8 cellular contexts compared by ENCODE assay signal in the genomic region with DNA sequence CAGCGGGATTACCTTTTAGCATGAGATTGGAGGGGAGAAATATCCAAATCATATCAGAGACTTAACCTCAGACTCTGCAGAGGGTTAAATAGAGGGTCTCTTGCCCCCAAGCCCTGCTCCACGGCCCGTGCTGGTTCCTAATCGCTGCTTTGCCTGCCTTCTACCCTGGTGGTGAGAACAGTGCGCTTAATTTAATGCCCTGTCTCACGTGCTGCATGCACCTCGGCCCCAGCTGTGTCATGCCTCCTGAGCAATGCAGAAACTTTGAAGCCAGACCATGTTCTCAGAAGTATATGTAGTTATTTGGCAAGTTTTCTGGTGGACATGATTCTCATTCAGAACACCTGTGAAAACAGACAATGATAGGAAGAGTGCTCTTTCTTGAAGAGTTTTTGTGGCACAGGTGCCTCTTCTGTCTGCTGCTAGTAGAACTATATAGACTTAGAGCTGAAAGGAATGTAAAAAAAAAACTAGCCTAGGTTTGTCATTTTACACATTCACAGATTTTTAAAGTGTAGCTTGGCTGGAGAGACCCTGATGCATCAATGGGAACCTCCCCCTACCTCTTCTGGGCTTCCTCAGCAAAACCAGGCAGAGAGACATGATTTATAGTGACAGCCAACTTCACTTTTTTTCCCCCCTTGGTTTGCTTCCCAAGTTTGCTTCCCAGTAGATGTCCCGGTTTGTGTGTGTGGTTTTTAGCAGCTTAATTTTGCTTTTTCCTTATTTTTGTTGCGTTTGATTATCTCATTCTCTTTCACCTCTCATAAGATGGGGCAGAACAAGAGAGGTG. TPM values are rescaled to one million over a fixed set of nuclear protein-coding genes. Genes with fewer than 3 reads are reported as not detected.
DNase-seq lines count a peak whose midpoint lies in the region; ATAC-seq, FAIRE-seq and TF ChIP-seq lines count a peak whose summit lies in the region.

No MANE protein-coding gene starts in this region.

- TF ChIP-seq CTCF in A549 (IDR thresholded peaks at IDR 0.05) (no peak), GM13976 (IDR thresholded peaks at IDR 0.05; ENCODE audit: borderline replicate concordance, control extremely low read depth, extremely low read depth, insufficient read depth, missing control alignments) (no peak)

- peak overlapping the region; percentile 17 to 96; a peak in 4 of 6 replicates for H3K27ac ChIP-seq in A549
- no peak overlapping the region for H3K27ac ChIP-seq in iPS-18a (ENCODE audit: low read length)

- H3K9me3 ChIP-seq in A549 (no peaks in the 10 kb centered on the region), iPS-18a (ENCODE audit: control insufficient read depth, low read depth, low read length) (no peaks in the 10 kb centered on the region)

- peak; percentile 17 to 46 for DNase-seq in A549 (ENCODE audit: low read depth in 1 of 2, low spot score in 1 of 2)
- peak; percentile 46 for DNase-seq in GM13976 (ENCODE audit: low spot score)
- DNase-seq in NCI-H82 (lab: John Stamatoyannopoulos, UW), result peak; percentile 43
- DNase-seq in activated effector memory CD4-positive, alpha-beta T cell treated with Interleukin-2 at 50 U/mL for 16 hours, result peak; percentile 35
- peak; percentile 45 for DNase-seq in stimulated activated CD4-positive, alpha-beta T cell treated with anti-CD3 and anti-CD28 coated beads, Interleukin-2, amount 100 ng/mL, for 48 hours
- no peak for DNase-seq in GM19238 (ENCODE audit: insufficient read length, low spot score)

- H3K4me1 ChIP-seq in A549 (peaks cover 50% of the 10 kb centered on the region), iPS-18a (ENCODE audit: control insufficient read depth, low read depth, low read length) (peaks cover 7% of the 10 kb centered on the region)

- no peak for TF ChIP-seq RAD21 in A549 (conservative IDR thresholded peaks at IDR 0.05 in 1 of 2, IDR thresholded peaks at IDR 0.05 in 1 of 2)

- 49% methylated on average over 9 of the region's 9 CpGs for WGBS in A549 (ENCODE audit: missing lambda C conversion rate)

- no peak for TF ChIP-seq POLR2A in A549 (IDR thresholded peaks at IDR 0.05; ENCODE audit: low read length)

- no peak for TF ChIP-seq EP300 in A549 (IDR thresholded peaks at IDR 0.05)

- H3K9ac ChIP-seq in iPS-18a (ENCODE audit: low read length), result no peak overlapping the region

- CTCF ChIA-PET in A549 (lab: Yijun Ruan, JAX), result interaction anchor here (1.1 to 1.6 kb wide), 2 partner anchors 19 to 303 kb away, joined by 3 to 5 read pairs; no protein-coding TSS in a partner anchor

- H3K4me3 ChIP-seq in A549, result peak overlapping the region; percentile 65
- peak overlapping the region; percentile 82 for H3K4me3 ChIP-seq in iPS-18a (ENCODE audit: low read length)

- peak in 1 of 2 experiments; percentile 49; a peak in 3 of 6 replicates for ATAC-seq in A549
- peak; percentile 38 for ATAC-seq in HG02678 (IDR thresholded peaks at IDR 0.05; ENCODE audit: unreplicated experiment)

- in situ Hi-C loops in GM13976 (cut with MboI; ENCODE audit: low sequenced_read_pairs, unreplicated experiment), result loop anchor here (25.0 kb wide), 1 partner anchor 504 kb away; no protein-coding TSS in a partner anchor

- FAIRE-seq in A549 (lab: Jason Lieb, UNC), result no peak

- H3K27me3 ChIP-seq in iPS-18a (ENCODE audit: control insufficient read depth, insufficient read depth, low read length), result peaks cover 33% of the 10 kb centered on the region

- POLR2A ChIA-PET in A549 (lab: Yijun Ruan, JAX), result no interaction called here

- H3K4me2 ChIP-seq in A549, result peak overlapping the region; percentile 90

- H3K36me3 ChIP-seq in iPS-18a (ENCODE audit: control insufficient read depth, low read depth, low read length), result no peaks in the 10 kb centered on the region

TF ChIP-seq in A549, 52 proteins besides CTCF, POLR2A, EP300 and RAD21:
- no peak for TF ChIP-seq ZC3H11A (IDR thresholded peaks at IDR 0.05)
- TF ChIP-seq BHLHE40 (IDR thresholded peaks at IDR 0.05; ENCODE audit: low read depth, low read length), result peak; percentile 51; the same call in 1 of the 2 replicates

RNA-seq across cellular contexts. Expression of gene OTULIN, which starts 1.6 kb away (rescaled TPM):
- 12.2 and 17.8 TPM in 2 replicates for polyA plus RNA-seq in A549 (2011; rRNA removed)
- polyA plus RNA-seq in A549 (2012; cell fraction: cytosol; rRNA removed), result 8.3 and 8.4 TPM in 2 replicates
- polyA plus RNA-seq in A549 (2012; cell fraction: nucleus; rRNA removed), result 5.9 and 7.5 TPM in 2 replicates
- 12.3 to 14.1 TPM (median 13.5 TPM) in 3 replicates for polyA plus RNA-seq in A549 (2017; fragmentation: RNase III; extraction: RNeasy Plus Mini Kit Qiagen cat#74134 plus additional on column Dnase treatment)
- polyA minus RNA-seq in A549 (2011; rRNA and poly(A)+ RNA removed), result 24.7 and 35.1 TPM in 2 replicates
